Comparison of ENCODE assay signal across 8 cellular contexts in the genomic region with DNA sequence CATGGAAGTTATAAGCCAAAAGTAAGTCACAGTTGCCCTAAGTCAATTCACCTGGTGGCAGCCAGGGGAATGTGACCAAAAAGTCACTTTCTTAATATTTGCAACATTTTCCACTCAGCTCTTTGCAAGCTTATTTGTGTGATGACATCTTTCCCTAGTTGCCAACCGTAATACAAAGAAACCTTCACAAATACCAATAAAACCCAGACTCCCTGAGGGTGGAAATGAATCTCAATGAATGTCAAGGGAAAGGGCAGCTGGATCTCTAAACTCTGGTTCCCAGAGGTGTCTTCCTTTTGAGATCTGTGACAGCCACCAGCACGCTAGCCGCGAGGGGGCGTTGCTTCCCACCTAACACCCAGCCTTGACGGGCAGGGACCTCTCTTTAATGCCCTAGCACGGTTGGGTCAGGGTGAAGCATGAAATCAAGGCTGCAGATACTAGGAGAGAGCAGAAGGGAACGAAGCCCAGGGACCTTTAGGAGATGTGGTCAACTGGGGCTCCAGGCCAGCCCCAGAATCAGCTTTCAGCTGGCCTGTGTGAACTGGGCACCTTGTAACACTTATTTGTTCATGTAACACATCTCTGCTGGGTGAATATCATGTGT.
A peak's percentile ranks its signal among the peaks of the same experiment; 100 is the strongest.
DNase-seq lines count a peak whose midpoint lies in the region; ATAC-seq and TF ChIP-seq lines count a peak whose summit lies in the region.

No MANE protein-coding gene starts in this region.

- H3K27ac ChIP-seq in Panc1 (ENCODE audit: low read length) = no peak overlapping the region

- no peaks in the 10 kb centered on the region for H3K36me3 Mint-ChIP-seq in activated naive CD8-positive, alpha-beta T cell treated with anti-CD3 and anti-CD28 coated beads, Interleukin-2, amount 50 U/mL, for 24 hours (ENCODE audit: low read depth)
- no peaks in the 10 kb centered on the region for H3K36me3 Mint-ChIP-seq in immature natural killer cell
- H3K36me3 Mint-ChIP-seq in stimulated activated effector memory CD8-positive, alpha-beta T cell treated with anti-CD3 and anti-CD28 coated beads, Interleukin-12 subunit alpha, Interleukin-12 subunit beta, amount 100 ng/mL, for 72 hours = no peaks in the 10 kb centered on the region

- H3K27ac Mint-ChIP-seq in activated naive CD8-positive, alpha-beta T cell treated with anti-CD3 and anti-CD28 coated beads, Interleukin-2, amount 50 U/mL, for 24 hours = no peak overlapping the region
- H3K27ac Mint-ChIP-seq in immature natural killer cell = no peak overlapping the region
- no peak overlapping the region for H3K27ac Mint-ChIP-seq in stimulated activated effector memory CD8-positive, alpha-beta T cell treated with anti-CD3 and anti-CD28 coated beads, Interleukin-12 subunit alpha, Interleukin-12 subunit beta, amount 100 ng/mL, for 72 hours

- in situ Hi-C loops in Panc1 (cut with HindIII; ENCODE audit: low pct_unique_long_range_greater_than_20kb, low sequenced_read_pairs) = no loop called here

- H3K4me3 Mint-ChIP-seq in activated naive CD8-positive, alpha-beta T cell treated with anti-CD3 and anti-CD28 coated beads, Interleukin-2, amount 50 U/mL, for 24 hours = no peak overlapping the region
- no peak overlapping the region for H3K4me3 Mint-ChIP-seq in immature natural killer cell
- H3K4me3 Mint-ChIP-seq in stimulated activated effector memory CD8-positive, alpha-beta T cell treated with anti-CD3 and anti-CD28 coated beads, Interleukin-12 subunit alpha, Interleukin-12 subunit beta, amount 100 ng/mL, for 72 hours = no peak overlapping the region

- peak; percentile 72 for ATAC-seq in GM21737 (IDR thresholded peaks at IDR 0.05; ENCODE audit: unreplicated experiment)
- ATAC-seq in Panc1 = peak; percentile 87
- peak; percentile 82 for ATAC-seq in activated naive CD8-positive, alpha-beta T cell treated with anti-CD3 and anti-CD28 coated beads, Interleukin-2, amount 50 U/mL, for 24 hours
- peak; percentile 75 for ATAC-seq in stimulated activated effector memory CD8-positive, alpha-beta T cell treated with anti-CD3 and anti-CD28 coated beads, Interleukin-12 subunit alpha, Interleukin-12 subunit beta, amount 100 ng/mL, for 72 hours
- no peak for ATAC-seq in GM18870 (IDR thresholded peaks at IDR 0.05; ENCODE audit: unreplicated experiment)

- peaks cover 18% of the 10 kb centered on the region for H3K27me3 Mint-ChIP-seq in activated naive CD8-positive, alpha-beta T cell treated with anti-CD3 and anti-CD28 coated beads, Interleukin-2, amount 50 U/mL, for 24 hours
- H3K27me3 Mint-ChIP-seq in immature natural killer cell (ENCODE audit: low read depth in 3 of 3) = peaks cover 3 to 10% (median 5%) of the 10 kb centered on the region in 3 donors

- no peaks in the 10 kb centered on the region for H3K4me1 ChIP-seq in Panc1 (ENCODE audit: control insufficient read depth, insufficient read depth, low read length)

- intact Hi-C loops in Panc1 (cut with micrococcal nuclease; ENCODE audit: unreplicated experiment) = no loop called here

- CTCF ChIA-PET in Panc1 (lab: Charles Lee) = interaction anchor here (0.6 to 1.0 kb wide), 2 partner anchors 30 to 93 kb away, joined by 3 to 13 read pairs; no protein-coding TSS in a partner anchor

- H3K4me3 ChIP-seq in Panc1 (ENCODE audit: low read depth in 2 of 2, low read length in 2 of 2) = no peak overlapping the region

- no peaks in the 10 kb centered on the region for H3K9me3 Mint-ChIP-seq in activated naive CD8-positive, alpha-beta T cell treated with anti-CD3 and anti-CD28 coated beads, Interleukin-2, amount 50 U/mL, for 24 hours
- H3K9me3 Mint-ChIP-seq in immature natural killer cell = no peaks in the 10 kb centered on the region
- H3K9me3 Mint-ChIP-seq in stimulated activated effector memory CD8-positive, alpha-beta T cell treated with anti-CD3 and anti-CD28 coated beads, Interleukin-12 subunit alpha, Interleukin-12 subunit beta, amount 100 ng/mL, for 72 hours = peaks cover 7% of the 10 kb centered on the region

- no TSS peak for BruUV-seq in Panc1 (replicated peaks; lab: Mats Ljungman, UMichigan)

- peak; percentile 75 for TF ChIP-seq CTCF in Panc1 (IDR thresholded peaks at IDR 0.05)

- no peaks in the 10 kb centered on the region for H3K9me3 ChIP-seq in Panc1 (ENCODE audit: control insufficient read depth, insufficient read depth, low read depth, low read length)

- no peaks in the 10 kb centered on the region for H3K36me3 ChIP-seq in Panc1 (ENCODE audit: control insufficient read depth, insufficient read depth, low read length)

- peak; percentile 3 for DNase-seq in COR-L47 (lab: John Stamatoyannopoulos, UW)
- no peak for DNase-seq in Panc1 (ENCODE audit: low read depth, low spot score)
- DNase-seq in activated naive CD8-positive, alpha-beta T cell treated with anti-CD3 and anti-CD28 coated beads, Interleukin-2, amount 50 U/mL, for 24 hours = peak; percentile 69
- peak in 2 of 3 donors; percentile 6 to 7 for DNase-seq in immature natural killer cell
- peak; percentile 40 to 65 for DNase-seq in stimulated activated effector memory CD8-positive, alpha-beta T cell treated with anti-CD3 and anti-CD28 coated beads, Interleukin-12 subunit alpha, Interleukin-12 subunit beta, amount 100 ng/mL, for 72 hours (ENCODE audit: low spot score in 2 of 2)
- no peak for DNase-seq in NCI-H1436 treated with DMSO at 0.1 percent for 48 hours (lab: John Stamatoyannopoulos, UW)

- POLR2A ChIA-PET in Panc1 (lab: Charles Lee) = no interaction called here

- peaks cover 8% of the 10 kb centered on the region for H3K4me1 Mint-ChIP-seq in activated naive CD8-positive, alpha-beta T cell treated with anti-CD3 and anti-CD28 coated beads, Interleukin-2, amount 50 U/mL, for 24 hours
- no peaks in the 10 kb centered on the region for H3K4me1 Mint-ChIP-seq in immature natural killer cell
- no peaks in the 10 kb centered on the region for H3K4me1 Mint-ChIP-seq in stimulated activated effector memory CD8-positive, alpha-beta T cell treated with anti-CD3 and anti-CD28 coated beads, Interleukin-12 subunit alpha, Interleukin-12 subunit beta, amount 100 ng/mL, for 72 hours

- H3K27me3 ChIP-seq in Panc1 (ENCODE audit: control insufficient read depth, insufficient read depth, low read length) = no peaks in the 10 kb centered on the region

Comparison
In these comparisons a context has a peak if more than half of its experiments do, and no peak if none do; other contexts are left out.
1. DNase-seq: peak in COR-L47 (single experiment), activated naive CD8-positive, alpha-beta T cell treated with anti-CD3 and anti-CD28 coated beads, Interleukin-2, amount 50 U/mL, for 24 hours (single experiment), immature natural killer cell (2 of 3) and stimulated activated effector memory CD8-positive, alpha-beta T cell treated with anti-CD3 and anti-CD28 coated beads, Interleukin-12 subunit alpha, Interleukin-12 subunit beta, amount 100 ng/mL, for 72 hours (2 of 2); none in Panc1 (single experiment) and NCI-H1436 treated with DMSO at 0.1 percent for 48 hours (single experiment).